ENCODE assay signal across 13 cellular contexts in the genomic region with DNA sequence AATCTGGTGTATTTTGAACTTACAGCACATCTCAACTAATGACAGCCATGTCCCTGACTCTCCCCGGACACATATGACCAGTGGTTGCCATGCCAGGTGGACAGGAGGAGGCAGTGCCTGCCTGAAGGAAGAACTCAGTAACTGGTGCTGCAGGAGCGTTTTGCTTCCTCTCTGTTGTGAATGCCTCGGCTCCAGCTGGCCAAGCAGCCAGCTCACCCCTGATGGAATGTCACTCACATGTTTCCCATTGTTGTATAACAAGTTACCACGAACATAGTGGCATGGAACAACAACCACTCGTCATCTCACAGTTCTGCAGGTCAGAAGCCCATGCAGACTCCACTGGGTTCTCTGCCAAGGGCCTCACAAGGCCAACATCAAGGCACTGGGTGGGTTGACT. TPM values are rescaled to one million over a fixed set of nuclear protein-coding genes. Genes with fewer than 3 reads are reported as not detected.
DNase-seq lines count a peak whose midpoint lies in the region; ATAC-seq and TF ChIP-seq lines count a peak whose summit lies in the region.
"Had no signal": no experiment of that assay in that cellular context is flagged by ENCODE, and none has a peak within 500 bp of the region (broad histone marks: within the 10 kb centered on the region; RNA-seq: fewer than 3 reads in every experiment).

No MANE protein-coding gene starts in this region.

- POLR2A ChIA-PET in naive thymus-derived CD4-positive, alpha-beta T cell (lab: Charles Lee): no interaction called here

- no peak overlapping the region for H3K4me3 ChIP-seq in naive thymus-derived CD4-positive, alpha-beta T cell (ENCODE audit: low read length)
- H3K4me3 ChIP-seq: esophagus muscularis mucosa, skin epidermis had no signal

- intact Hi-C loops in naive thymus-derived CD4-positive, alpha-beta T cell (cut with micrococcal nuclease): no loop called here

- TF ChIP-seq CTCF in foreskin keratinocyte (conservative IDR thresholded peaks at IDR 0.05): no peak

- peak overlapping the region; percentile 14 for H3K27ac Mint-ChIP-seq in stimulated activated naive B cell treated with anti-CD40 and anti-IgM and Interleukin-4, amounts not matched to agents 10 μg/mL and 1 μg/mL and 100 μg/mL, for 72 hours
- H3K27ac Mint-ChIP-seq in activated naive CD4-positive, alpha-beta T cell treated with anti-CD3 and anti-CD28 coated beads, Interleukin-2, amount 10 ng/mL, durations not matched to agents 7 days and 5 days: no peak overlapping the region
- H3K27ac Mint-ChIP-seq in naive thymus-derived CD4-positive, alpha-beta T cell: no peak overlapping the region

- H3K4me1 ChIP-seq in foreskin keratinocyte: no peaks in the 10 kb centered on the region
- no peaks in the 10 kb centered on the region for H3K4me1 ChIP-seq in naive thymus-derived CD4-positive, alpha-beta T cell (ENCODE audit: control insufficient read depth in 2 of 2, insufficient read depth in 2 of 2, low read length in 2 of 2)
- H3K4me1 ChIP-seq: esophagus muscularis mucosa had no signal

- no peak overlapping the region for H3K27ac ChIP-seq in foreskin keratinocyte
- no peak overlapping the region for H3K27ac ChIP-seq in naive thymus-derived CD4-positive, alpha-beta T cell (ENCODE audit: low read depth, low read length)
- H3K27ac ChIP-seq: 22Rv1, esophagus muscularis mucosa, skin epidermis had no signal

- H3K4me3 Mint-ChIP-seq in stimulated activated naive B cell treated with anti-CD40 and anti-IgM and Interleukin-4, amounts not matched to agents 10 μg/mL and 1 μg/mL and 100 μg/mL, for 72 hours: no peak overlapping the region
- H3K4me3 Mint-ChIP-seq in activated naive CD4-positive, alpha-beta T cell treated with anti-CD3 and anti-CD28 coated beads, Interleukin-2, amount 10 ng/mL, durations not matched to agents 7 days and 5 days: no peak overlapping the region
- H3K4me3 Mint-ChIP-seq in naive thymus-derived CD4-positive, alpha-beta T cell: no peak overlapping the region

- peaks cover 0 to 2% of the 10 kb centered on the region in 2 donors for H3K36me3 Mint-ChIP-seq in stimulated activated naive B cell treated with anti-CD40 and anti-IgM and Interleukin-4, amounts not matched to agents 10 μg/mL and 1 μg/mL and 100 μg/mL, for 72 hours
- no peaks in the 10 kb centered on the region for H3K36me3 Mint-ChIP-seq in activated naive CD4-positive, alpha-beta T cell treated with anti-CD3 and anti-CD28 coated beads, Interleukin-2, amount 10 ng/mL, durations not matched to agents 7 days and 5 days
- peaks cover 0 to 1% (median 0%) of the 10 kb centered on the region in 5 donors for H3K36me3 Mint-ChIP-seq in naive thymus-derived CD4-positive, alpha-beta T cell

- no peaks in the 10 kb centered on the region for H3K9me3 ChIP-seq in naive thymus-derived CD4-positive, alpha-beta T cell (ENCODE audit: control insufficient read depth in 2 of 3, low read length in 3 of 3)
- H3K9me3 ChIP-seq: esophagus muscularis mucosa had no signal

- H3K9me3 Mint-ChIP-seq in stimulated activated naive B cell treated with anti-CD40 and anti-IgM and Interleukin-4, amounts not matched to agents 10 μg/mL and 1 μg/mL and 100 μg/mL, for 72 hours: peaks cover 0 to 9% of the 10 kb centered on the region in 2 donors
- peaks cover 1% of the 10 kb centered on the region for H3K9me3 Mint-ChIP-seq in activated naive CD4-positive, alpha-beta T cell treated with anti-CD3 and anti-CD28 coated beads, Interleukin-2, amount 10 ng/mL, durations not matched to agents 7 days and 5 days
- H3K9me3 Mint-ChIP-seq in naive thymus-derived CD4-positive, alpha-beta T cell: peaks cover 0 to 5% (median 0%) of the 10 kb centered on the region in 11 donors

- peaks cover 12% of the 10 kb centered on the region for H3K27me3 ChIP-seq in foreskin keratinocyte
- H3K27me3 ChIP-seq in naive thymus-derived CD4-positive, alpha-beta T cell (ENCODE audit: control insufficient read depth in 2 of 2, insufficient read depth in 2 of 2, low read length in 2 of 2): no peaks in the 10 kb centered on the region

- peak; percentile 35 for ATAC-seq in foreskin keratinocyte
- ATAC-seq in stimulated activated naive B cell treated with anti-CD40 and anti-IgM and Interleukin-4, amounts not matched to agents 10 μg/mL and 1 μg/mL and 100 μg/mL, for 72 hours (replicated peaks): no peak
- ATAC-seq in naive thymus-derived CD4-positive, alpha-beta T cell: no peak
- no peak for ATAC-seq in GM18519 (IDR thresholded peaks at IDR 0.05; ENCODE audit: low FRiP score, unreplicated experiment)

- no peaks in the 10 kb centered on the region for H3K27me3 Mint-ChIP-seq in stimulated activated naive B cell treated with anti-CD40 and anti-IgM and Interleukin-4, amounts not matched to agents 10 μg/mL and 1 μg/mL and 100 μg/mL, for 72 hours
- H3K27me3 Mint-ChIP-seq in activated naive CD4-positive, alpha-beta T cell treated with anti-CD3 and anti-CD28 coated beads, Interleukin-2, amount 10 ng/mL, durations not matched to agents 7 days and 5 days: peaks cover 39% of the 10 kb centered on the region
- peaks cover 0 to 55% (median 10%) of the 10 kb centered on the region in 5 donors for H3K27me3 Mint-ChIP-seq in naive thymus-derived CD4-positive, alpha-beta T cell

- no peaks in the 10 kb centered on the region for H3K36me3 ChIP-seq in naive thymus-derived CD4-positive, alpha-beta T cell (ENCODE audit: control insufficient read depth in 2 of 3, insufficient read depth in 3 of 3, low read length in 3 of 3)
- H3K36me3 ChIP-seq: esophagus muscularis mucosa had no signal

- peaks cover 36 to 56% of the 10 kb centered on the region in 2 donors for H3K4me1 Mint-ChIP-seq in stimulated activated naive B cell treated with anti-CD40 and anti-IgM and Interleukin-4, amounts not matched to agents 10 μg/mL and 1 μg/mL and 100 μg/mL, for 72 hours
- H3K4me1 Mint-ChIP-seq in activated naive CD4-positive, alpha-beta T cell treated with anti-CD3 and anti-CD28 coated beads, Interleukin-2, amount 10 ng/mL, durations not matched to agents 7 days and 5 days: no peaks in the 10 kb centered on the region
- peaks cover 0 to 11% (median 3%) of the 10 kb centered on the region in 7 donors for H3K4me1 Mint-ChIP-seq in naive thymus-derived CD4-positive, alpha-beta T cell

- CTCF ChIA-PET in activated naive CD4-positive, alpha-beta T cell treated with anti-CD3 and anti-CD28 coated beads, Interleukin-2, amount 10 ng/mL, durations not matched to agents 7 days and 5 days (lab: Charles Lee): no interaction called here
- CTCF ChIA-PET in naive thymus-derived CD4-positive, alpha-beta T cell (lab: Charles Lee): no interaction called here

- peak; percentile 53 for DNase-seq in activated CD8-positive, alpha-beta memory T cell treated with anti-CD3 and anti-CD28 coated beads for 24 hours
- no peak for DNase-seq in activated CD8-positive, alpha-beta memory T cell treated with anti-CD3 and anti-CD28 coated beads, Interleukin-2, amount 50 U/mL, for 48 hours
- DNase-seq in SW 1271 (lab: John Stamatoyannopoulos, UW) (peak; percentile 33 to 66), foreskin keratinocyte (peak; percentile 14 to 44)
- DNase-seq in stimulated activated naive B cell treated with anti-CD40 and anti-IgM and Interleukin-4, amounts not matched to agents 10 μg/mL and 1 μg/mL and 100 μg/mL, for 72 hours: no peak
- no peak for DNase-seq in activated naive CD4-positive, alpha-beta T cell treated with anti-CD3 and anti-CD28 coated beads, Interleukin-2, amount 10 ng/mL, durations not matched to agents 7 days and 5 days
- no peak for DNase-seq in naive thymus-derived CD4-positive, alpha-beta T cell
- DNase-seq: activated CD4-positive, alpha-beta T cell treated with anti-CD3 and anti-CD28 coated beads, Interleukin-2, amount 50 U/mL, for 4 hours; NCI-H2171 had no signal

RNA-seq across cellular contexts. Expression of a gene that starts 20.1 kb away (rescaled TPM):
- not detected in 2 replicates for total RNA-seq in foreskin keratinocyte
- polyA plus RNA-seq in foreskin keratinocyte: not detected in 2 replicates
- 100 to 1,000 TPM in 1 of 5 experiments, 10 to 100 TPM in 2, 1 to 10 TPM in 2; 3.5 to 105 (median 19.9) TPM for total RNA-seq in naive thymus-derived CD4-positive, alpha-beta T cell
- 1 to 10 TPM; 4.5 to 6.4 TPM for polyA plus RNA-seq in naive thymus-derived CD4-positive, alpha-beta T cell

Comparison
In these comparisons a context has a peak if more than half of its experiments do, and no peak if none do; other contexts are left out.
1. DNase-seq: peak in activated CD8-positive, alpha-beta memory T cell treated with anti-CD3 and anti-CD28 coated beads for 24 hours (single experiment), SW 1271 (2 of 2) and foreskin keratinocyte (2 of 2); none in activated CD8-positive, alpha-beta memory T cell treated with anti-CD3 and anti-CD28 coated beads, Interleukin-2, amount 50 U/mL, for 48 hours (single experiment), stimulated activated naive B cell treated with anti-CD40 and anti-IgM and Interleukin-4, amounts not matched to agents 10 μg/mL and 1 μg/mL and 100 μg/mL, for 72 hours (single experiment), activated naive CD4-positive, alpha-beta T cell treated with anti-CD3 and anti-CD28 coated beads, Interleukin-2, amount 10 ng/mL, durations not matched to agents 7 days and 5 days (single experiment) and naive thymus-derived CD4-positive, alpha-beta T cell (0 of 9).